ENCODE assay signal across 8 cellular contexts in the genomic region with DNA sequence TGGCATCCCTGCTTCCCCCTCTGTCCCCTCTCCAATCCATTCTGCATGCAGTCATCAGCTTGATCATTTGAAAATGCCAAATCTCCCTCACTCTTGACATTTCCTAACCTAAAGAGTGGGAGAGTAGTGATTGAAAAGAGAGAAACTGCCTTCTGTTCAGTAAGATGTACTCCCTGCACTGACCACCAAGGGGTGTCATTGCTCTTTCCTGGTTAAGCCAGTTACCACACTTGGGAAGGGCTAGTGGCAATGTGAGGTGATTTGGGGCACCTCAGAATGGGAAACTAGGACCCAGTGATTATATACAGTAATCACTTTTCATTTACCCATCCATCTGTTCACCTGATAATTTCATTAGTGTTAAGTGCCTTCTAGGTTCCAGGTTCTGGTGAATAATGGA. TPM values are rescaled to one million over a fixed set of nuclear protein-coding genes. Genes with fewer than 3 reads are reported as not detected.
DNase-seq lines count a peak whose midpoint lies in the region; ATAC-seq and TF ChIP-seq lines count a peak whose summit lies in the region.

No MANE protein-coding gene starts in this region.

- TF ChIP-seq RAD21 in Ishikawa (IDR thresholded peaks at IDR 0.05; ENCODE audit: low read depth) = peak; percentile 77

- DNase-seq in NCI-H345 (lab: John Stamatoyannopoulos, UW) = peak; percentile 25
- no peak for DNase-seq in NCI-H345 treated with DMSO at 0.1 percent for 48 hours (lab: John Stamatoyannopoulos, UW; ENCODE audit: unreplicated experiment)
- DNase-seq in neural crest cell (ENCODE audit: low read depth, low spot score) = peak; percentile 46

- no peaks in the 10 kb centered on the region for H3K27me3 Mint-ChIP-seq in T-helper 1 cell treated with Interleukin-12 subunit alpha and Interleukin-12 subunit beta and Interleukin-4 antibody, amounts not matched to agents 30 μg/mL and 1 μg/mL, for 36 hours (ENCODE audit: low read depth)
- no peaks in the 10 kb centered on the region for H3K27me3 Mint-ChIP-seq in neural crest cell (ENCODE audit: low read depth)

- peak overlapping the region; percentile 42 for H3K27ac Mint-ChIP-seq in T-helper 1 cell treated with Interleukin-12 subunit alpha and Interleukin-12 subunit beta and Interleukin-4 antibody, amounts not matched to agents 30 μg/mL and 1 μg/mL, for 36 hours
- no peak overlapping the region for H3K27ac Mint-ChIP-seq in neural crest cell (ENCODE audit: unreplicated experiment)

- H3K36me3 Mint-ChIP-seq in T-helper 1 cell treated with Interleukin-12 subunit alpha and Interleukin-12 subunit beta and Interleukin-4 antibody, amounts not matched to agents 30 μg/mL and 1 μg/mL, for 36 hours (ENCODE audit: low read depth) = peaks cover 43% of the 10 kb centered on the region
- H3K36me3 Mint-ChIP-seq in neural crest cell (ENCODE audit: low read depth) = peaks cover 18% of the 10 kb centered on the region

- TF ChIP-seq CTCF in neural crest cell (conservative IDR thresholded peaks at IDR 0.05) = peak; percentile 71

- H3K9me3 Mint-ChIP-seq in T-helper 1 cell treated with Interleukin-12 subunit alpha and Interleukin-12 subunit beta and Interleukin-4 antibody, amounts not matched to agents 30 μg/mL and 1 μg/mL, for 36 hours = no peaks in the 10 kb centered on the region
- H3K9me3 Mint-ChIP-seq in neural crest cell = no peaks in the 10 kb centered on the region

- H3K4me1 Mint-ChIP-seq in T-helper 1 cell treated with Interleukin-12 subunit alpha and Interleukin-12 subunit beta and Interleukin-4 antibody, amounts not matched to agents 30 μg/mL and 1 μg/mL, for 36 hours (ENCODE audit: low read depth) = peaks cover 18% of the 10 kb centered on the region
- no peaks in the 10 kb centered on the region for H3K4me1 Mint-ChIP-seq in neural crest cell

- no peak overlapping the region for H3K4me3 Mint-ChIP-seq in T-helper 1 cell treated with Interleukin-12 subunit alpha and Interleukin-12 subunit beta and Interleukin-4 antibody, amounts not matched to agents 30 μg/mL and 1 μg/mL, for 36 hours
- H3K4me3 Mint-ChIP-seq in neural crest cell = no peak overlapping the region

- no peak for TF ChIP-seq EP300 in Ishikawa (IDR thresholded peaks at IDR 0.05; ENCODE audit: borderline replicate concordance)

- ATAC-seq in esophagus mucosa = peak; percentile 65
- ATAC-seq in GM19397 (IDR thresholded peaks at IDR 0.05; ENCODE audit: unreplicated experiment) = no peak
- ATAC-seq in HG02970 (IDR thresholded peaks at IDR 0.05; ENCODE audit: low FRiP score, unreplicated experiment) = no peak

TF ChIP-seq in Ishikawa, 13 proteins besides CTCF, POLR2A, EP300 and RAD21:
- TF ChIP-seq NFIC (IDR thresholded peaks at IDR 0.05) = no peak
- TF ChIP-seq, protein P1, sequence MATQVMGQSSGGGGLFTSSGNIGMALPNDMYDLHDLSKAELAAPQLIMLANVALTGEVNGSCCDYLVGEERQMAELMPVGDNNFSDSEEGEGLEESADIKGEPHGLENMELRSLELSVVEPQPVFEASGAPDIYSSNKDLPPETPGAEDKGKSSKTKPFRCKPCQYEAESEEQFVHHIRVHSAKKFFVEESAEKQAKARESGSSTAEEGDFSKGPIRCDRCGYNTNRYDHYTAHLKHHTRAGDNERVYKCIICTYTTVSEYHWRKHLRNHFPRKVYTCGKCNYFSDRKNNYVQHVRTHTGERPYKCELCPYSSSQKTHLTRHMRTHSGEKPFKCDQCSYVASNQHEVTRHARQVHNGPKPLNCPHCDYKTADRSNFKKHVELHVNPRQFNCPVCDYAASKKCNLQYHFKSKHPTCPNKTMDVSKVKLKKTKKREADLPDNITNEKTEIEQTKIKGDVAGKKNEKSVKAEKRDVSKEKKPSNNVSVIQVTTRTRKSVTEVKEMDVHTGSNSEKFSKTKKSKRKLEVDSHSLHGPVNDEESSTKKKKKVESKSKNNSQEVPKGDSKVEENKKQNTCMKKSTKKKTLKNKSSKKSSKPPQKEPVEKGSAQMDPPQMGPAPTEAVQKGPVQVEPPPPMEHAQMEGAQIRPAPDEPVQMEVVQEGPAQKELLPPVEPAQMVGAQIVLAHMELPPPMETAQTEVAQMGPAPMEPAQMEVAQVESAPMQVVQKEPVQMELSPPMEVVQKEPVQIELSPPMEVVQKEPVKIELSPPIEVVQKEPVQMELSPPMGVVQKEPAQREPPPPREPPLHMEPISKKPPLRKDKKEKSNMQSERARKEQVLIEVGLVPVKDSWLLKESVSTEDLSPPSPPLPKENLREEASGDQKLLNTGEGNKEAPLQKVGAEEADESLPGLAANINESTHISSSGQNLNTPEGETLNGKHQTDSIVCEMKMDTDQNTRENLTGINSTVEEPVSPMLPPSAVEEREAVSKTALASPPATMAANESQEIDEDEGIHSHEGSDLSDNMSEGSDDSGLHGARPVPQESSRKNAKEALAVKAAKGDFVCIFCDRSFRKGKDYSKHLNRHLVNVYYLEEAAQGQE (IDR thresholded peaks at IDR 0.05; ENCODE audit: low read depth) = no peak

RNA-seq across cellular contexts. Expression of a gene that starts 6.9 kb away (rescaled TPM):
- total RNA-seq in esophagus mucosa = 0.08 TPM
- total RNA-seq in neural crest cell = 0.70 and 0.91 TPM in 2 replicates

RNA-seq across cellular contexts. Expression of a gene that starts 10.8 kb away (rescaled TPM):
- 6.1 TPM for total RNA-seq in esophagus mucosa
- total RNA-seq in neural crest cell = 9.7 and 13.6 TPM in 2 replicates

RNA-seq across cellular contexts. Expression of a gene that starts 11.0 kb away (rescaled TPM):
- total RNA-seq in esophagus mucosa (7.1 TPM), neural crest cell (77.2 and 88.6 TPM in 2 replicates)

RNA-seq across cellular contexts. Expression of a gene that starts 37.8 kb away (rescaled TPM):
- not detected for total RNA-seq in esophagus mucosa
- total RNA-seq in neural crest cell = 0.14 and 0.19 TPM in 2 replicates

RNA-seq across cellular contexts. Expression of a gene that starts 39.1 kb away (rescaled TPM):
- total RNA-seq in esophagus mucosa (10.6 TPM), neural crest cell (7.1 and 8.8 TPM in 2 replicates)
